In genomic region chr1:162846256-162847212, GRCh38 we compare ENCODE assay signal across 2 cellular contexts.
TF ChIP-seq lines count a peak whose summit lies in the region.

No MANE protein-coding gene starts in this region.

TF ChIP-seq in IMR-90, 13 proteins besides CTCF, POLR2A, EP300 and RAD21:
- TF ChIP-seq CEBPB (IDR thresholded peaks at IDR 0.05; ENCODE audit: low read depth, low read length) = peak; percentile 86
- peak; percentile 66 for TF ChIP-seq FOS (IDR thresholded peaks at IDR 0.05; ENCODE audit: low read depth, low read length)
- peak; percentile 95 for TF ChIP-seq BHLHE40 (IDR thresholded peaks at IDR 0.05; ENCODE audit: low read depth, low read length)
- TF ChIP-seq MAZ (IDR thresholded peaks at IDR 0.05; ENCODE audit: borderline replicate concordance, low read depth, low read length) = no peak
- no peak for TF ChIP-seq MXI1 (IDR thresholded peaks at IDR 0.05; ENCODE audit: borderline replicate concordance, low read depth, low read length)
- peak; percentile 53 for TF ChIP-seq RCOR1 (IDR thresholded peaks at IDR 0.05; ENCODE audit: insufficient replicate concordance, low read length)
TF ChIP-seq in IMR-90: peak in this region for 4.

TF ChIP-seq in GM23338, 12 proteins besides CTCF, POLR2A, EP300 and RAD21:
- TF ChIP-seq ETS1 (IDR thresholded peaks at IDR 0.05) (no peak), REST (IDR thresholded peaks at IDR 0.05; ENCODE audit: unreplicated experiment) (no peak), NANOG (IDR thresholded peaks at IDR 0.05; ENCODE audit: borderline replicate concordance) (no peak), JUNB (IDR thresholded peaks at IDR 0.05; ENCODE audit: unreplicated experiment) (no peak), EZH2 (IDR thresholded peaks at IDR 0.05; ENCODE audit: low read depth, unreplicated experiment) (no peak)
